Comparison of ENCODE assay signal across 12 cellular contexts in the genomic region with DNA sequence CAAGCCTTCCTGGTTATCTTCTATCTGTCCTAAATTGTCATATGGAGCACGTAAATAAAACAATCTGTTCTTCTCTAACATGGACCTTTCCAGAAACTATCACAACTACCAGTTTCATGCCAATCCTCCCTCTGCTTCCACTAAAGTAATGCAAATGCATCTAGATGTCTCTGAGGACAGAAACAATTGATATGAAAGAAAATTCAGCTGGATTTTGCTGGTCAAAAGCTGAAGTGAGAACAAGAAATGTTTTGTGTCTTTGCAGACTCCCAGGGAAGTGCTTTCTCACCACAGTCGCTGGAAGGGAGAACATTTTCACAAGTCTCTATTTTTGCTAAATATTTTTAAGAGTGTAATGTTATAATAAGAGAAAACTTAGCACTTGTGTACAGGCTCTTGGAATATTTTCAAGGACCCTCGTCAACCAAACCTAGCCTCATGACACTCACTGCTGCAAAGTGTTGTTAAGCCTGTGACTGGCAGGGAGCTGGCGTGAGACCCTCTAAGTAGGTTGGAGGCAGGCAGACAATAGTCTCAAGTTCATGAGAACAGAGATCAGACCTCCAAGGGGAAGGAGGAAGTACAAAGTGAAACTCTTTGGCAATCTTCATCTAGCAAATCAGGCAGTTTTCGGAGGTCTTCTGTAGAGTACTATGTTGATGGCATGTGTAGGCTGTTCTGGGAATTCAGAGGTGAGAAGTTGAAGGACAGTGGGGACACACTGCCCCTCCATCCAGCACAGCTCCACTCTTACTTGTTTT. TPM values are rescaled to one million over a fixed set of nuclear protein-coding genes. Genes with fewer than 3 reads are reported as not detected.
DNase-seq lines count a peak whose midpoint lies in the region; ATAC-seq and TF ChIP-seq lines count a peak whose summit lies in the region.
"Had no signal": no experiment of that assay in that cellular context is flagged by ENCODE, and none has a peak within 500 bp of the region (broad histone marks: within the 10 kb centered on the region; RNA-seq: fewer than 3 reads in every experiment).

No MANE protein-coding gene starts in this region.

- H3K4me1 Mint-ChIP-seq in T-helper 1 cell treated with Interleukin-12 subunit alpha and Interleukin-12 subunit beta and Interleukin-4 antibody, amounts not matched to agents 30 μg/mL and 1 μg/mL, for 36 hours (ENCODE audit: low read depth) = peaks cover 18% of the 10 kb centered on the region

- DNase-seq in T-helper 1 cell (no peak), thyroid gland (no peak), NCI-H2171 (lab: John Stamatoyannopoulos, UW) (no peak), DMS 273 (lab: John Stamatoyannopoulos, UW; ENCODE audit: unreplicated experiment) (no peak)
- DNase-seq: 8988T, cortex of kidney, WERI-Rb-1 had no signal

- peak; percentile 49 for ATAC-seq in HG03432 (IDR thresholded peaks at IDR 0.05; ENCODE audit: unreplicated experiment)

- H3K36me3 Mint-ChIP-seq in T-helper 1 cell treated with Interleukin-12 subunit alpha and Interleukin-12 subunit beta and Interleukin-4 antibody, amounts not matched to agents 30 μg/mL and 1 μg/mL, for 36 hours (ENCODE audit: low read depth) = no peaks in the 10 kb centered on the region

- H3K9me3 Mint-ChIP-seq in T-helper 1 cell treated with Interleukin-12 subunit alpha and Interleukin-12 subunit beta and Interleukin-4 antibody, amounts not matched to agents 30 μg/mL and 1 μg/mL, for 36 hours = no peaks in the 10 kb centered on the region

- no peaks in the 10 kb centered on the region for H3K27me3 Mint-ChIP-seq in T-helper 1 cell treated with Interleukin-12 subunit alpha and Interleukin-12 subunit beta and Interleukin-4 antibody, amounts not matched to agents 30 μg/mL and 1 μg/mL, for 36 hours (ENCODE audit: low read depth)

- H3K4me1 ChIP-seq in thyroid gland = no peaks in the 10 kb centered on the region

- H3K27me3 ChIP-seq in thyroid gland = no peaks in the 10 kb centered on the region

- peak overlapping the region; percentile 43 for H3K4me3 Mint-ChIP-seq in T-helper 1 cell treated with Interleukin-12 subunit alpha and Interleukin-12 subunit beta and Interleukin-4 antibody, amounts not matched to agents 30 μg/mL and 1 μg/mL, for 36 hours

- peak overlapping the region; percentile 41 for H3K27ac ChIP-seq in angular gyrus (ENCODE audit: low read depth, low read length)
- peak overlapping the region; percentile 19 for H3K27ac ChIP-seq in temporal lobe (ENCODE audit: low read depth, low read length)
- H3K27ac ChIP-seq in thyroid gland = no peak overlapping the region
- H3K27ac ChIP-seq: KMS-11, WERI-Rb-1 had no signal

- no peak overlapping the region for H3K4me3 ChIP-seq in thyroid gland (replicated peaks in 1 of 3)

- H3K36me3 ChIP-seq in thyroid gland = no peaks in the 10 kb centered on the region
- H3K36me3 ChIP-seq: WERI-Rb-1 had no signal

- H3K27ac Mint-ChIP-seq in T-helper 1 cell treated with Interleukin-12 subunit alpha and Interleukin-12 subunit beta and Interleukin-4 antibody, amounts not matched to agents 30 μg/mL and 1 μg/mL, for 36 hours = peak overlapping the region; percentile 75

- WGBS in thyroid gland, 2 donors = 63 to 69% methylated on average over 5 of the region's 5 CpGs

- TF ChIP-seq POLR2A in thyroid gland (IDR thresholded peaks at IDR 0.05) = no peak

- intact Hi-C loops in thyroid gland (cut with DNase I) = loop anchor here (5.0 to 10.0 kb wide), 4 partner anchors 172 to 512 kb away; no protein-coding TSS in a partner anchor

- no peak for TF ChIP-seq CTCF in thyroid gland (IDR thresholded peaks at IDR 0.05)

- H3K9me3 ChIP-seq in thyroid gland = no peaks in the 10 kb centered on the region

RNA-seq across cellular contexts. Expression of a gene that starts 38.8 kb away (rescaled TPM):
- total RNA-seq in temporal lobe (not detected), thyroid gland (under 1 TPM in 1 of 4 donors, not detected in 3; 0.88 TPM)

RNA-seq across cellular contexts. Expression of a gene that starts 42.0 kb away (rescaled TPM):
- total RNA-seq in temporal lobe (20.9 TPM), thyroid gland (10 to 100 TPM; 29.9 to 51.7 (median 42.7) TPM)

Comparison
In these comparisons a context has a peak if more than half of its experiments do, and no peak if none do; other contexts are left out.
1. H3K27ac ChIP-seq: peak in angular gyrus (single experiment) and temporal lobe (single experiment); none in thyroid gland (0 of 3).